In the genomic region with DNA sequence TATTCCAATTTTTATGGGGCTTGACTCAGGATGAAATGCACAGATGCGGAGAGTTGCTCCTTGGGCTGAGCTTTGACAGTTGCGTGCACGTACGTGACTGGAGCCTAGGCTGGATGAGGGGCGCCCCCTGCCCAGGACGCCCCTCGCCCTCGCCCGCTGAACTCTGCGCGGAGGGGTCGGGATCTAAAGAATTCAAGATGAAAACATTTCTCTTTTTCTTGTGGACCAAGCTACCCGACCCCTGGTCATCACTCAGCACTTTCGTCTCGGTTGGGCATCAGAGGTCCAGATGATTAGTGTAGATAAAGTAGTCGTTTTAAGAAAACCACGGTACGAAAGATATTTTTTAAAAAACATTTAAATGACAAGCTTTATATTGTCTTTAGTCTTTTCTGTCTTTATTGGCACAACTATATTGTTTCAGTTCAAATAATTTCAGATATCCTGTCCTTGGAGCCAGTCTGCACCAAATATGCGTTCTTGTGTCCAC, we compare ENCODE assay signal across 7 cellular contexts. TPM values are rescaled to one million over a fixed set of nuclear protein-coding genes. Genes with fewer than 3 reads are reported as not detected.
DNase-seq lines count a peak whose midpoint lies in the region; ATAC-seq and TF ChIP-seq lines count a peak whose summit lies in the region.

No MANE protein-coding gene starts in this region.

- intact Hi-C loops in lower lobe of right lung (cut with DNase I), result no loop called here

- 10% methylated on average over 19 of the region's 19 CpGs for WGBS in urinary bladder

- peaks cover 0 to 3% (median 0%) of the 10 kb centered on the region in 5 experiments for H3K9me3 Mint-ChIP-seq in brain

- no peaks in the 10 kb centered on the region for H3K27me3 ChIP-seq in HUES48 (ENCODE audit: control insufficient read depth, insufficient read depth, low read length)
- no peaks in the 10 kb centered on the region for H3K27me3 ChIP-seq in lower lobe of right lung (ENCODE audit: low read depth)

- DNase-seq in lower lobe of right lung (no peak), activated gamma-delta T cell treated with Interleukin-2 at 50 U/mL for 16 hours (no peak), NCI-H2196 (lab: John Stamatoyannopoulos, UW; ENCODE audit: unreplicated experiment) (no peak)

- peaks cover 43% of the 10 kb centered on the region for H3K4me1 ChIP-seq in HUES48 (ENCODE audit: control insufficient read depth, insufficient read depth, low read length)
- peaks cover 13% of the 10 kb centered on the region for H3K4me1 ChIP-seq in lower lobe of right lung
- no peaks in the 10 kb centered on the region for H3K4me1 ChIP-seq in urinary bladder (ENCODE audit: insufficient read depth)

- peak overlapping the region; percentile 84 to 97 (median 89) for H3K27ac Mint-ChIP-seq in brain

- TF ChIP-seq CTCF in brain (conservative IDR thresholded peaks at IDR 0.05) (no peak), lower lobe of right lung (IDR thresholded peaks at IDR 0.05) (no peak)

- peaks cover 2% of the 10 kb centered on the region for H3K36me3 Mint-ChIP-seq in brain

- H3K9me3 ChIP-seq in HUES48 (ENCODE audit: control insufficient read depth, insufficient read depth, low read length) (no peaks in the 10 kb centered on the region), lower lobe of right lung (no peaks in the 10 kb centered on the region)

- ATAC-seq in GM19463 (IDR thresholded peaks at IDR 0.05; ENCODE audit: unreplicated experiment) (peak; percentile 4), lower lobe of right lung (no peak)

- H3K4me3 Mint-ChIP-seq in brain, result peak overlapping the region; percentile 80 to 94 (median 93)

- H3K4me3 ChIP-seq in HUES48 (ENCODE audit: low read depth, low read length), result peak overlapping the region; percentile 93
- peak overlapping the region; percentile 76 for H3K4me3 ChIP-seq in lower lobe of right lung
- peak overlapping the region; percentile 85 for H3K4me3 ChIP-seq in urinary bladder (ENCODE audit: low read depth, low read length)

- peaks cover 13% of the 10 kb centered on the region for H3K27me3 Mint-ChIP-seq in brain

- H3K9ac ChIP-seq in HUES48 (ENCODE audit: low read depth, low read length), result peak overlapping the region; percentile 83

- no peaks in the 10 kb centered on the region for H3K36me3 ChIP-seq in HUES48 (ENCODE audit: control insufficient read depth, insufficient read depth, low read length)
- H3K36me3 ChIP-seq in lower lobe of right lung, result no peaks in the 10 kb centered on the region
- no peaks in the 10 kb centered on the region for H3K36me3 ChIP-seq in urinary bladder (ENCODE audit: insufficient read depth)

- peaks cover 47% of the 10 kb centered on the region for H3K4me1 Mint-ChIP-seq in brain

- H3K27ac ChIP-seq in HUES48 (ENCODE audit: low read depth, low read length) (peak overlapping the region; percentile 67), lower lobe of right lung (peak overlapping the region; percentile 89), urinary bladder (ENCODE audit: low read depth) (no peak overlapping the region)

RNA-seq across cellular contexts. Expression of a gene that starts 0.7 kb away (rescaled TPM):
- polyA plus RNA-seq in brain (ENCODE audit: insufficient read depth, low read depth, low replicate concordance) (89.3 TPM), urinary bladder (28.4 TPM)
- total RNA-seq in lower lobe of right lung (15.7 TPM), urinary bladder (18.0 TPM)

RNA-seq across cellular contexts. Expression of a gene that starts 21.4 kb away (rescaled TPM):
- 111 TPM for polyA plus RNA-seq in brain (ENCODE audit: insufficient read depth, low read depth, low replicate concordance)
- 56.4 TPM for total RNA-seq in lower lobe of right lung
- 60.9 TPM for total RNA-seq in urinary bladder
- polyA plus RNA-seq in urinary bladder, result 117 TPM
